Comparison of ENCODE assay signal across 8 cellular contexts in genomic region chr16:13923703-13924298, GRCh38. TPM values are rescaled to one million over a fixed set of nuclear protein-coding genes. Genes with fewer than 3 reads are reported as not detected.
A peak's percentile ranks its signal among the peaks of the same experiment; 100 is the strongest.
DNase-seq lines count a peak whose midpoint lies in the region; ATAC-seq, FAIRE-seq and TF ChIP-seq lines count a peak whose summit lies in the region.

No MANE protein-coding gene starts in this region.

- H2BK12ac ChIP-seq in H1 (ENCODE audit: low read depth, low read length) (no peak overlapping the region), neuronal stem cell (ENCODE audit: low read length) (no peak overlapping the region)

- H3K9me3 ChIP-seq in CD4-positive, CD25-positive, alpha-beta regulatory T cell (ENCODE audit: control insufficient read depth in 2 of 2, low read length in 2 of 2) = no peaks in the 10 kb centered on the region
- no peaks in the 10 kb centered on the region for H3K9me3 ChIP-seq in H1 (ENCODE audit: insufficient read depth in 2 of 2, low read depth in 1 of 2, low read length in 1 of 2)
- H3K9me3 ChIP-seq in neuronal stem cell (replicated peaks in 1 of 2; ENCODE audit: control insufficient read depth in 2 of 2, insufficient read depth in 1 of 2, low read depth in 1 of 2, low read length in 2 of 2) = no peaks in the 10 kb centered on the region

- no peaks in the 10 kb centered on the region for H4K20me1 ChIP-seq in H1 (replicated peaks in 1 of 2; ENCODE audit: control insufficient read depth in 1 of 2, insufficient read depth in 2 of 2, low read length in 2 of 2)

- peak in 2 of 3 experiments; percentile 30 to 34; a peak in 2 of 4 replicates for TF ChIP-seq CTCF in H1 (IDR thresholded peaks at IDR 0.05; ENCODE audit: control extremely low read depth in 1 of 3, insufficient read depth in 1 of 3, low read depth in 1 of 3, low read length in 3 of 3)

- H2BK120ac ChIP-seq in H1 (replicated peaks; ENCODE audit: low read depth, low read length) (no peak overlapping the region), neuronal stem cell (ENCODE audit: low read depth, low read length) (no peak overlapping the region)

- no peaks in the 10 kb centered on the region for H3K27me3 ChIP-seq in CD4-positive, CD25-positive, alpha-beta regulatory T cell (ENCODE audit: control insufficient read depth, insufficient read depth, low read length)
- no peaks in the 10 kb centered on the region; a peak in 1 of 7 replicates for H3K27me3 ChIP-seq in H1 (replicated peaks in 1 of 4; ENCODE audit: control insufficient read depth in 3 of 4, extremely low read depth in 1 of 4, insufficient read depth in 3 of 4, low read length in 3 of 4)
- H3K27me3 ChIP-seq in neuronal stem cell (ENCODE audit: control insufficient read depth in 3 of 3, insufficient read depth in 3 of 3, low read depth in 1 of 3, low read length in 3 of 3) = no peaks in the 10 kb centered on the region

- H3K4me1 Mint-ChIP-seq in CD4-positive, CD25-positive, alpha-beta regulatory T cell = peaks cover 9 to 38% (median 23%) of the 10 kb centered on the region in 4 donors

- CTCF ChIA-PET in HEK293T (lab: Yijun Ruan, JAX) = interaction anchor here (0.6 to 1.4 kb wide), 6 partner anchors 12 to 380 kb away, joined by 3 to 9 read pairs (median 4); no protein-coding TSS in a partner anchor
- CTCF ChIA-PET in H1 (lab: Charles Lee; ENCODE audit: partially characterized antibody) = interaction anchor here (0.7 to 3.7 kb wide), 21 partner anchors 9 to 606 kb away, joined by 3 to 39 read pairs (median 3); no protein-coding TSS in a partner anchor

- no peaks in the 10 kb centered on the region for H3K9me3 Mint-ChIP-seq in CD4-positive, CD25-positive, alpha-beta regulatory T cell

- no peak overlapping the region for H2BK15ac ChIP-seq in H1 (ENCODE audit: low read length)
- H2BK15ac ChIP-seq in neuronal stem cell (ENCODE audit: low read length) = no peak overlapping the region

- no peak for FAIRE-seq in H1 (lab: Jason Lieb, UNC)

- H3K4ac ChIP-seq in H1 (replicated peaks; ENCODE audit: insufficient read length, low read depth, low read length) = no peak overlapping the region
- no peak overlapping the region for H3K4ac ChIP-seq in neuronal stem cell (ENCODE audit: low read length)

- 64% methylated on average over 4 of the region's 4 CpGs; no CpG with 5 or more reads in 1 of the 2 experiments for WGBS in H1 (ENCODE audit: extremely low coverage in 1 of 2, insufficient coverage in 1 of 2, insufficient read length in 1 of 2, insufficient replicate concordance in 2 of 2, low coverage in 1 of 2, low lambda C conversion rate in 2 of 2, missing lambda C conversion rate in 1 of 2), 2 experiments
- no CpG with 5 or more reads among the region's 4 CpGs for WGBS in neuronal stem cell (ENCODE audit: extremely low coverage in 2 of 2, insufficient read length in 2 of 2, insufficient replicate concordance in 1 of 2), 2 donors

- no peak overlapping the region for H4K5ac ChIP-seq in H1 (ENCODE audit: insufficient read length, low read depth, low read length)

- peaks cover 4% of the 10 kb centered on the region; the same call in 1 of the 2 replicates for H3K23me2 ChIP-seq in H1 (ENCODE audit: low read depth, low read length)

- TF ChIP-seq EP300 in H1 (IDR thresholded peaks at IDR 0.05; ENCODE audit: borderline replicate concordance in 1 of 2, low read depth in 2 of 2, low read length in 2 of 2) = no peak

- ATAC-seq in CD4-positive, CD25-positive, alpha-beta regulatory T cell (ENCODE audit: low read depth in 2 of 2) = no peak
- no peak for ATAC-seq in HG02571 (IDR thresholded peaks at IDR 0.05; ENCODE audit: unreplicated experiment)

- no peak overlapping the region for H3K4me3 ChIP-seq in CD4-positive, CD25-positive, alpha-beta regulatory T cell (ENCODE audit: low read depth, low read length)
- no peak overlapping the region for H3K4me3 ChIP-seq in H1 (ENCODE audit: extremely low read depth in 1 of 4, insufficient read depth in 2 of 4, low read depth in 3 of 4, low read length in 4 of 4)
- H3K4me3 ChIP-seq in neuronal stem cell (ENCODE audit: low read length in 2 of 2) = no peak overlapping the region

- peaks cover 19% of the 10 kb centered on the region for H3K36me3 Mint-ChIP-seq in CD4-positive, CD25-positive, alpha-beta regulatory T cell

- peaks cover 12% of the 10 kb centered on the region for H3K4me1 ChIP-seq in CD4-positive, CD25-positive, alpha-beta regulatory T cell (ENCODE audit: control insufficient read depth, insufficient read depth, low read length, poor library complexity, severe bottlenecking)
- H3K4me1 ChIP-seq in H1 (replicated peaks in 1 of 4; ENCODE audit: control insufficient read depth in 3 of 4, insufficient read depth in 4 of 4, low read length in 3 of 4) (peaks cover 0 to 7% (median 3%) of the 10 kb centered on the region in 4 experiments; a peak in 4 of 7 replicates), neuronal stem cell (ENCODE audit: control insufficient read depth in 2 of 2, insufficient read depth in 1 of 2, low read depth in 1 of 2, low read length in 2 of 2) (peaks cover 3 to 7% of the 10 kb centered on the region in 2 donors)

- no peak overlapping the region for H4K91ac ChIP-seq in H1 (replicated peaks; ENCODE audit: insufficient read length, low read length)
- H4K91ac ChIP-seq in neuronal stem cell (ENCODE audit: low read depth, low read length, poor library complexity) = no peak overlapping the region

- peak; percentile 66 to 71 for TF ChIP-seq RAD21 in H1 (IDR thresholded peaks at IDR 0.05 in 1 of 2, conservative IDR thresholded peaks at IDR 0.05 in 1 of 2; ENCODE audit: low read depth in 2 of 2, low read length in 2 of 2)

- peaks cover 14% of the 10 kb centered on the region for H3K36me3 ChIP-seq in CD4-positive, CD25-positive, alpha-beta regulatory T cell (ENCODE audit: control insufficient read depth, insufficient read depth, low read length)
- H3K36me3 ChIP-seq in H1 (ENCODE audit: control insufficient read depth in 2 of 4, insufficient read depth in 4 of 4, low read length in 3 of 4) (peaks cover 0 to 7% (median 0%) of the 10 kb centered on the region in 4 experiments; a peak in 3 of 8 replicates), neuronal stem cell (replicated peaks in 1 of 2; ENCODE audit: control insufficient read depth in 2 of 2, insufficient read depth in 2 of 2, low read length in 2 of 2) (peaks cover 7 to 54% of the 10 kb centered on the region in 2 donors)

- no peak overlapping the region for H3K4me3 Mint-ChIP-seq in CD4-positive, CD25-positive, alpha-beta regulatory T cell

- H3K79me2 ChIP-seq in H1 (ENCODE audit: control insufficient read depth in 1 of 2, insufficient read depth in 2 of 2, low read length in 2 of 2) = no peaks in the 10 kb centered on the region

- no peak overlapping the region for H2BK5ac ChIP-seq in H1 (ENCODE audit: low read depth, low read length)
- no peak overlapping the region for H2BK5ac ChIP-seq in neuronal stem cell (ENCODE audit: low read length)

- H2AFZ ChIP-seq in H1 (ENCODE audit: low read length) (no peak overlapping the region), neuronal stem cell (ENCODE audit: low read length) (no peak overlapping the region)

- no peak overlapping the region for H3K27ac ChIP-seq in CD4-positive, CD25-positive, alpha-beta regulatory T cell (ENCODE audit: insufficient read depth, low read length, poor library complexity, severe bottlenecking)
- no peak overlapping the region for H3K27ac ChIP-seq in H1 (ENCODE audit: low read depth, low read length)
- H3K27ac ChIP-seq in neuronal stem cell (replicated peaks; ENCODE audit: low read length) = no peak overlapping the region

- no peak overlapping the region for H3K14ac ChIP-seq in H1 (ENCODE audit: insufficient read length)
- no peak overlapping the region for H3K14ac ChIP-seq in neuronal stem cell (ENCODE audit: low read length)

- H3K18ac ChIP-seq in H1 (ENCODE audit: extremely low read depth, low read length) = no peak overlapping the region
- no peak overlapping the region for H3K18ac ChIP-seq in neuronal stem cell (ENCODE audit: low read length)

- no peaks in the 10 kb centered on the region for H3K79me1 ChIP-seq in H1 (ENCODE audit: low read depth, low read length)
- peaks cover 5% of the 10 kb centered on the region for H3K79me1 ChIP-seq in neuronal stem cell (ENCODE audit: low read depth, low read length)

- H2AK5ac ChIP-seq in H1 (ENCODE audit: low read depth, low read length) (no peak overlapping the region), neuronal stem cell (ENCODE audit: low read depth, low read length) (no peak overlapping the region)

- H3K4me2 ChIP-seq in H1 (ENCODE audit: insufficient read depth in 1 of 2, low read depth in 2 of 2, low read length in 2 of 2) (no peak overlapping the region), neuronal stem cell (ENCODE audit: insufficient read depth, low read length, poor library complexity, severe bottlenecking) (no peak overlapping the region)

- no peak for TF ChIP-seq POLR2A in H1 (IDR thresholded peaks at IDR 0.05; ENCODE audit: control extremely low read depth in 1 of 2, low read depth in 2 of 2, low read length in 2 of 2)

- no peak overlapping the region for H2BK20ac ChIP-seq in H1 (ENCODE audit: low read length)

- no peak overlapping the region; the same call in 1 of the 2 replicates for H4K8ac ChIP-seq in H1 (ENCODE audit: extremely low read depth, insufficient read depth, low read length)
- no peak overlapping the region for H4K8ac ChIP-seq in neuronal stem cell (ENCODE audit: low read depth, low read length)

- POLR2A ChIA-PET in HEK293T (lab: Yijun Ruan, JAX) = no interaction called here
- POLR2A ChIA-PET in H1 (lab: Charles Lee; ENCODE audit: partially characterized antibody) = interaction anchor here (1.9 kb wide), 1 partner anchor 11 kb away, joined by 10 read pairs; no protein-coding TSS in a partner anchor

- peaks cover 5% of the 10 kb centered on the region for H3K27me3 Mint-ChIP-seq in CD4-positive, CD25-positive, alpha-beta regulatory T cell

- H3K9ac ChIP-seq in H1 (replicated peaks in 1 of 4; ENCODE audit: extremely low read depth in 1 of 4, low read depth in 3 of 4, low read length in 3 of 4) (no peak overlapping the region), neuronal stem cell (ENCODE audit: low read depth, low read length, poor library complexity) (no peak overlapping the region)

- H3K56ac ChIP-seq in H1 (replicated peaks; ENCODE audit: insufficient read length, low read depth, low read length) = no peak overlapping the region

- DNase-seq in CD4-positive, CD25-positive, alpha-beta regulatory T cell = peak in 2 of 3 donors; percentile 56 to 76
- DNase-seq in HEK293T (ENCODE audit: extremely low spot score) = peak; percentile 40
- DNase-seq in NOMO-1 (lab: John Stamatoyannopoulos, UW; ENCODE audit: unreplicated experiment in 2 of 2) = peak; percentile 29 to 72
- DNase-seq in H1 (ENCODE audit: low read depth in 1 of 2, low spot score in 2 of 2) = no peak
- DNase-seq in neuronal stem cell (ENCODE audit: low spot score) = peak; percentile 21
- DNase-seq in mesenteric fat pad (ENCODE audit: low spot score) = no peak
- no peak for DNase-seq in activated CD4-positive, alpha-beta T cell treated with anti-CD3 and anti-CD28 coated beads for 4 hours

- H3K27ac Mint-ChIP-seq in CD4-positive, CD25-positive, alpha-beta regulatory T cell = no peak overlapping the region

- H3K23ac ChIP-seq in H1 (ENCODE audit: insufficient read length) (no peak overlapping the region), neuronal stem cell (ENCODE audit: low read depth, low read length, poor library complexity) (no peak overlapping the region)

RNA-seq across cellular contexts. Expression of gene ERCC4, which starts 3.8 kb away (rescaled TPM):
- total RNA-seq in CD4-positive, CD25-positive, alpha-beta regulatory T cell = 8.8 TPM
- 10 to 100 TPM; 14.5 to 18.2 (median 16.7) TPM for polyA plus RNA-seq in CD4-positive, CD25-positive, alpha-beta regulatory T cell
- total RNA-seq in H1 (2021; fragmentation: NEBNext Ultra II Directional; extraction: Animal tissue kit (Norgen Biotek cat#: 25700)) = 13.0 and 13.2 TPM in 2 replicates
- polyA plus RNA-seq in H1 (2011; rRNA removed) = 1.5 and 1.6 TPM in 2 replicates
- polyA plus RNA-seq in H1 (2011; cell fraction: cytosol; rRNA removed) = 2.5 TPM
- 2.5 TPM for polyA plus RNA-seq in H1 (2011; cell fraction: nucleus; rRNA removed)
- polyA plus RNA-seq in H1 (2012, experiment 1 of 2) = 3.9 to 9.9 TPM (median 5.4 TPM) in 4 replicates
- 1.2 TPM for polyA plus RNA-seq in H1 (2012, experiment 2 of 2)
- 3.6 TPM for polyA plus RNA-seq in H1 (2013, experiment 1 of 2)
- polyA plus RNA-seq in H1 (2013, experiment 2 of 2) = 4.0 TPM
- polyA minus RNA-seq in H1 (2011; rRNA and poly(A)+ RNA removed) = 11.1 and 22.7 TPM in 2 replicates
- polyA minus RNA-seq in H1 (2011; cell fraction: cytosol; rRNA and poly(A)+ RNA removed) = 15.8 TPM
- polyA minus RNA-seq in H1 (2011; cell fraction: nucleus; rRNA and poly(A)+ RNA removed) = 10.7 TPM
- polyA plus RNA-seq in neuronal stem cell (2013, experiment 1 of 2) = 5.2 TPM
- polyA plus RNA-seq in neuronal stem cell (2013, experiment 2 of 2) = 5.3 TPM
- 12.2 TPM for total RNA-seq in mesenteric fat pad

Comparison
In these comparisons a context has a peak if more than half of its experiments do, and no peak if none do; other contexts are left out.
1. DNase-seq: peak in CD4-positive, CD25-positive, alpha-beta regulatory T cell (2 of 3), HEK293T (single experiment), NOMO-1 (2 of 2) and neuronal stem cell (single experiment); none in H1 (0 of 2), mesenteric fat pad (single experiment) and activated CD4-positive, alpha-beta T cell treated with anti-CD3 and anti-CD28 coated beads for 4 hours (0 of 2).